ENCODE assay signal across 26 cellular contexts in the genomic region with DNA sequence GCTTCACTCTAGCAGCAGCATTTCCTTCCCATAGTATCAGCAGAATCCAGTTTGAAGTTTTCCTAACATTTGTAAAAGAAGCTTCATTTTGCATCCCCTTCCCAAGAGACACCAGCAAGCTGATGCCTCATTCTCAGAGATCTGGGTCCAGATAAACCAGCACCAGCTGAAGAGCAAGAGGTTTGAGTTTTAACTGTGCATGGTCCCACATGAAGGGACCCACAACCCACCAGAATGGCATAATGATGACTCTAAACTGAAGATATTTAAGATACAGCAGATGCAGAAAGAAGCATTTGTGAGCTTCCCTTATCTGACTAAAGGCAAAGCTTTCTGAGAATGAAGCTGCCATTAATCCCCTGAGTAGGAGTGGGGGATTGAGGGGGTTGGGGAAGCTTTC.
"Had no signal": no experiment of that assay in that cellular context is flagged by ENCODE, and none has a peak within 500 bp of the region (broad histone marks: within the 10 kb centered on the region; RNA-seq: fewer than 3 reads in every experiment).

No MANE protein-coding gene starts in this region.

- H3K27me3 ChIP-seq: adrenal gland, gastrocnemius medialis, tibial nerve, vagina had no signal

- DNase-seq: activated CD4-positive, alpha-beta T cell treated with anti-CD3 and anti-CD28 coated beads for 1 hour; activated T-cell treated with anti-CD3 and anti-CD28 coated beads, Interleukin-2, amount 50 U/mL, for 1 hour; adrenal gland; central memory CD4-positive, alpha-beta T cell; effector memory CD4-positive, alpha-beta T cell; gastrocnemius medialis; hypothalamus; left ventricle myocardium superior; mucosa of descending colon; nephron progenitor cell; nucleus accumbens; right cardiac atrium; stimulated activated CD4-positive, alpha-beta T cell treated with anti-CD3 and anti-CD28 coated beads, Interleukin-12 subunit alpha, Interleukin-12 subunit beta, amount 100 ng/mL, for 4 hours; stimulated activated CD4-positive, alpha-beta T cell treated with anti-CD3 and anti-CD28 coated beads, Interleukin-4, amount 100 ng/mL, for 4 hours; WERI-Rb-1 had no signal

- H3K4me1 Mint-ChIP-seq: nephron progenitor cell had no signal

- H3K9me3 ChIP-seq: adrenal gland, gastrocnemius medialis, mucosa of descending colon, tibial nerve, vagina had no signal

- H3K9ac ChIP-seq: parathyroid adenoma had no signal

- H3K4me1 ChIP-seq: adrenal gland, gastrocnemius medialis, parathyroid adenoma, vagina had no signal

- H3K4me3 ChIP-seq: adrenal gland, gastrocnemius medialis, mucosa of descending colon, tibial nerve, vagina had no signal

- H3K36me3 ChIP-seq: adrenal gland, gastrocnemius medialis, vagina, WERI-Rb-1 had no signal

- H3K4me3 Mint-ChIP-seq: activated naive CD8-positive, alpha-beta T cell; nephron progenitor cell; stimulated activated naive CD8-positive, alpha-beta T cell treated with anti-CD3 and anti-CD28 coated beads, Interleukin-15, Interleukin-2, amounts not matched to agents 100 ng/mL and 50 ng/mL, for 24 hours; T-helper 2 cell treated with Interferon-gamma antibody and Interleukin-4, amounts not matched to agents 5 μg/mL and 100 μg/mL, for 36 hours had no signal

- H3K27me3 Mint-ChIP-seq: activated naive CD8-positive, alpha-beta T cell; stimulated activated naive CD8-positive, alpha-beta T cell treated with anti-CD3 and anti-CD28 coated beads, Interleukin-15, Interleukin-2, amounts not matched to agents 100 ng/mL and 50 ng/mL, for 24 hours had no signal

- H2AFZ ChIP-seq: parathyroid adenoma had no signal

- H3K79me2 ChIP-seq: parathyroid adenoma had no signal

- FAIRE-seq: astrocyte, colon, endothelial cell of umbilical vein, islet of Langerhans had no signal

- ATAC-seq: esophagus mucosa, gastrocnemius medialis, left ventricle myocardium superior, mucosa of descending colon, right cardiac atrium had no signal

- H3K27ac Mint-ChIP-seq: activated naive CD8-positive, alpha-beta T cell; nephron progenitor cell; stimulated activated naive CD8-positive, alpha-beta T cell treated with anti-CD3 and anti-CD28 coated beads, Interleukin-15, Interleukin-2, amounts not matched to agents 100 ng/mL and 50 ng/mL, for 24 hours; T-helper 2 cell treated with Interferon-gamma antibody and Interleukin-4, amounts not matched to agents 5 μg/mL and 100 μg/mL, for 36 hours had no signal

- H3K9me3 Mint-ChIP-seq: nephron progenitor cell; stimulated activated naive CD8-positive, alpha-beta T cell treated with anti-CD3 and anti-CD28 coated beads, Interleukin-15, Interleukin-2, amounts not matched to agents 100 ng/mL and 50 ng/mL, for 24 hours; T-helper 2 cell treated with Interferon-gamma antibody and Interleukin-4, amounts not matched to agents 5 μg/mL and 100 μg/mL, for 36 hours had no signal

- H3K27ac ChIP-seq: adrenal gland, gastrocnemius medialis, parathyroid adenoma, tibial nerve, vagina, WERI-Rb-1 had no signal
